In the genomic region with DNA sequence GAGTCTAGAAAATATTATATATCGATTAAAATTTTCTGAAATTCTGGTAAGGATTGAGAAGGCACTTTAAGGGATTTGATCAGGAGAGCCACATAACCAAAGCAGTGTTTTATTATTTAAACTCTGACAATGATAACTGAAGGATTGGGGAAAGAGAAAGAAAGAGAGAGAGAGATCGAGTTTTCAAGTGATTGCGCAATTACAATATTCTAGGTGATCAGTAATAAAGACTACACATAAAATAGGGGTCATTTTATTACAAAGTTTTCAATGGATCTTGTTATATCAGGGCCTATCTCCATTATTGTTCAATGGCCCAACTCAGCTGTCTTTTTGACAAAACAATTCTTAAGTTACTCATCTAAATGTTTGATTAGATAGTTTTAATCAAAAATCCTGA, we compare ENCODE assay signal across 22 cellular contexts.
DNase-seq lines count a peak whose midpoint lies in the region; ATAC-seq, FAIRE-seq and TF ChIP-seq lines count a peak whose summit lies in the region.
"Had no signal": no experiment of that assay in that cellular context is flagged by ENCODE, and none has a peak within 500 bp of the region (broad histone marks: within the 10 kb centered on the region; RNA-seq: fewer than 3 reads in every experiment).

No MANE protein-coding gene starts in this region.

- no peak overlapping the region for H2AK5ac ChIP-seq in H1 (ENCODE audit: low read depth, low read length)

- H3K79me2 ChIP-seq in HepG2 (ENCODE audit: insufficient read depth, low read length) = no peaks in the 10 kb centered on the region
- H3K79me2 ChIP-seq in H1 (ENCODE audit: control insufficient read depth in 1 of 2, insufficient read depth in 2 of 2, low read length in 2 of 2) = no peaks in the 10 kb centered on the region

- DNase-seq in HepG2 (ENCODE audit: low spot score) = no peak
- no peak for DNase-seq in right lobe of liver
- no peak for DNase-seq in H1 (ENCODE audit: low read depth in 1 of 2, low spot score in 2 of 2)
- no peak for DNase-seq in RWPE1 (ENCODE audit: low spot score)
- DNase-seq in NCI-H345 (lab: John Stamatoyannopoulos, UW) = no peak
- DNase-seq: ACHN; BE2C; C1 segment of cervical spinal cord; Caco-2; Calu3; CD4-positive, alpha-beta memory T cell; CD4-positive, CD25-positive, alpha-beta regulatory T cell; DMS79 treated with DMSO at 0.1 percent for 48 hours; GF-D8 had no signal

- no peak for TF ChIP-seq POLR2A in HepG2 (IDR thresholded peaks at IDR 0.05; ENCODE audit: insufficient read depth in 1 of 2, low read depth in 2 of 2, low read length in 2 of 2)
- no peak for TF ChIP-seq POLR2A in right lobe of liver (IDR thresholded peaks at IDR 0.05)
- no peak for TF ChIP-seq POLR2A in H1 (IDR thresholded peaks at IDR 0.05; ENCODE audit: control extremely low read depth in 1 of 2, low read depth in 2 of 2, low read length in 2 of 2)

- H2BK5ac ChIP-seq in H1 (ENCODE audit: low read depth, low read length) = no peak overlapping the region

- no peaks in the 10 kb centered on the region for H3K9me3 ChIP-seq in HepG2 (ENCODE audit: low read length)
- no peaks in the 10 kb centered on the region for H3K9me3 ChIP-seq in right lobe of liver
- H3K9me3 ChIP-seq in H1 (ENCODE audit: insufficient read depth in 2 of 2, low read depth in 1 of 2, low read length in 1 of 2) = no peaks in the 10 kb centered on the region
- H3K9me3 ChIP-seq: BE2C, BLaER1, Caco-2 had no signal

- no peak overlapping the region for H3K18ac ChIP-seq in H1 (ENCODE audit: extremely low read depth, low read length)

- H2BK120ac ChIP-seq in H1 (replicated peaks; ENCODE audit: low read depth, low read length) = no peak overlapping the region

- H3K23ac ChIP-seq in H1 (ENCODE audit: insufficient read length) = no peak overlapping the region

- no peak overlapping the region for H3K9ac ChIP-seq in HepG2 (ENCODE audit: insufficient read depth, low read depth, low read length)
- H3K9ac ChIP-seq in H1 (replicated peaks in 1 of 4; ENCODE audit: extremely low read depth in 1 of 4, low read depth in 3 of 4, low read length in 3 of 4) = no peak overlapping the region
- H3K9ac ChIP-seq: BLaER1 had no signal

- no peak overlapping the region for H4K8ac ChIP-seq in H1 (ENCODE audit: extremely low read depth, insufficient read depth, low read length)

- POLR2A ChIA-PET in HepG2 (lab: Yijun Ruan, JAX) (no interaction called here), H1 (lab: Charles Lee; ENCODE audit: partially characterized antibody) (no interaction called here), RWPE1 (lab: Yijun Ruan, JAX; ENCODE audit: low non-redundant PET) (no interaction called here)

- H4K20me1 ChIP-seq in HepG2 (ENCODE audit: insufficient read depth, low read length) (no peaks in the 10 kb centered on the region), H1 (replicated peaks in 1 of 2; ENCODE audit: control insufficient read depth in 1 of 2, insufficient read depth in 2 of 2, low read length in 2 of 2) (no peaks in the 10 kb centered on the region)
- H4K20me1 ChIP-seq: BLaER1 had no signal

- H3K27ac ChIP-seq in HepG2 (ENCODE audit: extremely low read length, insufficient read depth, low read length) (no peak overlapping the region), right lobe of liver (no peak overlapping the region), H1 (ENCODE audit: low read depth, low read length) (no peak overlapping the region), RWPE1 (no peak overlapping the region)
- H3K27ac ChIP-seq: 22Rv1, BLaER1 had no signal

- no peak overlapping the region for H3K4ac ChIP-seq in H1 (replicated peaks; ENCODE audit: insufficient read length, low read depth, low read length)

- no peak for ATAC-seq in HepG2
- ATAC-seq in right lobe of liver = no peak
- ATAC-seq: GM12878 had no signal

- no peak overlapping the region for H2BK15ac ChIP-seq in H1 (ENCODE audit: low read length)

- BruUV-seq in HepG2 (replicated peaks; lab: Mats Ljungman, UMichigan) = no TSS peak

- no peak overlapping the region for H2BK20ac ChIP-seq in H1 (ENCODE audit: low read length)

- no peaks in the 10 kb centered on the region for H3K79me1 ChIP-seq in H1 (ENCODE audit: low read depth, low read length)

- H2AFZ ChIP-seq in HepG2 (ENCODE audit: low read length) (no peak overlapping the region), H1 (ENCODE audit: low read length) (no peak overlapping the region)

- no peaks in the 10 kb centered on the region for H3K27me3 ChIP-seq in HepG2 (ENCODE audit: control insufficient read depth in 1 of 2, insufficient read depth in 2 of 2, low read length in 2 of 2)
- no peaks in the 10 kb centered on the region for H3K27me3 ChIP-seq in right lobe of liver
- no peaks in the 10 kb centered on the region for H3K27me3 ChIP-seq in H1 (replicated peaks in 1 of 4; ENCODE audit: control insufficient read depth in 3 of 4, extremely low read depth in 1 of 4, insufficient read depth in 3 of 4, low read length in 3 of 4)
- H3K27me3 ChIP-seq: BE2C, BLaER1 had no signal

- no peak for TF ChIP-seq EP300 in HepG2 (IDR thresholded peaks at IDR 0.05; ENCODE audit: low read depth in 2 of 2, low read length in 2 of 2)
- no peak for TF ChIP-seq EP300 in HepG2 (CRISPR knock-in tag; IDR thresholded peaks at IDR 0.05; ENCODE audit: borderline replicate concordance)
- TF ChIP-seq EP300 in Ishikawa (IDR thresholded peaks at IDR 0.05; ENCODE audit: borderline replicate concordance) = no peak
- TF ChIP-seq EP300 in H1 (IDR thresholded peaks at IDR 0.05; ENCODE audit: borderline replicate concordance in 1 of 2, low read depth in 2 of 2, low read length in 2 of 2) = no peak

- TF ChIP-seq CTCF in HepG2 (CRISPR knock-in tag; IDR thresholded peaks at IDR 0.05) (no peak), right lobe of liver (IDR thresholded peaks at IDR 0.05) (no peak), H1 (IDR thresholded peaks at IDR 0.05; ENCODE audit: control extremely low read depth in 1 of 3, insufficient read depth in 1 of 3, low read depth in 1 of 3, low read length in 3 of 3) (no peak), RWPE1 (conservative IDR thresholded peaks at IDR 0.05; ENCODE audit: low read depth) (no peak)

- CTCF ChIA-PET in HepG2 (lab: Yijun Ruan, JAX; ENCODE audit: low intra/inter-chr PET ratio, low total read pairs) = no interaction called here
- CTCF ChIA-PET in H1 (lab: Charles Lee; ENCODE audit: partially characterized antibody) = no interaction called here
- CTCF ChIA-PET in RWPE1 (lab: Yijun Ruan, JAX) = no interaction called here

- no peak overlapping the region for H3K4me2 ChIP-seq in HepG2 (ENCODE audit: low read depth, low read length)
- H3K4me2 ChIP-seq in H1 (ENCODE audit: insufficient read depth in 1 of 2, low read depth in 2 of 2, low read length in 2 of 2) = no peak overlapping the region
- H3K4me2 ChIP-seq: BLaER1 had no signal

- 3% methylated on average over 3 of the region's 3 CpGs for WGBS in HepG2 (ENCODE audit: low lambda C conversion rate)
- WGBS in right lobe of liver (ENCODE audit: insufficient coverage, low coverage, low lambda C conversion rate, missing lambda C conversion rate) = 55% methylated on average over 3 of the region's 3 CpGs
- WGBS in H1 (ENCODE audit: extremely low coverage in 1 of 2, insufficient coverage in 1 of 2, insufficient read length in 1 of 2, insufficient replicate concordance in 2 of 2, low coverage in 1 of 2, low lambda C conversion rate in 2 of 2, missing lambda C conversion rate in 1 of 2), 2 experiments = 85% methylated on average over 3 of the region's 3 CpGs; no CpG with 5 or more reads in 1 of the 2 experiments

- H2BK12ac ChIP-seq in H1 (ENCODE audit: low read depth, low read length) = no peak overlapping the region

- H3K4me3 ChIP-seq in HepG2 (replicated peaks in 1 of 3; ENCODE audit: insufficient read depth in 1 of 3, low read depth in 2 of 3, low read length in 3 of 3) = no peak overlapping the region
- H3K4me3 ChIP-seq in right lobe of liver = no peak overlapping the region
- H3K4me3 ChIP-seq in H1 (ENCODE audit: extremely low read depth in 1 of 4, insufficient read depth in 2 of 4, low read depth in 3 of 4, low read length in 4 of 4) = no peak overlapping the region
- H3K4me3 ChIP-seq: BLaER1, GM12878 had no signal

- TF ChIP-seq RAD21 in HepG2 (CRISPR knock-in tag; IDR thresholded peaks at IDR 0.05) (no peak), Ishikawa (IDR thresholded peaks at IDR 0.05; ENCODE audit: low read depth) (no peak), H1 (IDR thresholded peaks at IDR 0.05 in 1 of 2, conservative IDR thresholded peaks at IDR 0.05 in 1 of 2; ENCODE audit: low read depth in 2 of 2, low read length in 2 of 2) (no peak)

- no peaks in the 10 kb centered on the region for H3K23me2 ChIP-seq in H1 (ENCODE audit: low read depth, low read length)

- H3K36me3 ChIP-seq in HepG2 (replicated peaks in 1 of 2; ENCODE audit: control insufficient read depth in 1 of 2, insufficient read depth in 2 of 2, low read length in 2 of 2) = no peaks in the 10 kb centered on the region
- no peaks in the 10 kb centered on the region for H3K36me3 ChIP-seq in right lobe of liver
- no peaks in the 10 kb centered on the region for H3K36me3 ChIP-seq in H1 (ENCODE audit: control insufficient read depth in 2 of 4, insufficient read depth in 4 of 4, low read length in 3 of 4)
- H3K36me3 ChIP-seq: BE2C, BLaER1 had no signal

- intact Hi-C loops in HepG2 (cut with micrococcal nuclease; ENCODE audit: unreplicated experiment) (no loop called here), right lobe of liver (cut with DNase I) (no loop called here)

- no peak overlapping the region for H3K56ac ChIP-seq in H1 (replicated peaks; ENCODE audit: insufficient read length, low read depth, low read length)

- no peak overlapping the region for H4K91ac ChIP-seq in H1 (replicated peaks; ENCODE audit: insufficient read length, low read length)

- in situ Hi-C loops in HepG2 (cut with HindIII; ENCODE audit: extremely low pct_ligation_motif_present, low pct_unique_long_range_greater_than_20kb) = no loop called here

- H4K5ac ChIP-seq in H1 (ENCODE audit: insufficient read length, low read depth, low read length) = no peak overlapping the region

- H3K4me1 ChIP-seq in HepG2 (ENCODE audit: insufficient read depth, low read length) (no peaks in the 10 kb centered on the region), right lobe of liver (no peaks in the 10 kb centered on the region), H1 (replicated peaks in 1 of 4; ENCODE audit: control insufficient read depth in 3 of 4, insufficient read depth in 4 of 4, low read length in 3 of 4) (no peaks in the 10 kb centered on the region)
- H3K4me1 ChIP-seq: BE2C, BLaER1, Caco-2 had no signal

- no peak for FAIRE-seq in HepG2 (lab: Jason Lieb, UNC)
- FAIRE-seq in H1 (lab: Jason Lieb, UNC) = no peak
- FAIRE-seq: D721Med, G401.6, GM12878, GM12892, GM18507 had no signal

- no peak overlapping the region for H3K14ac ChIP-seq in H1 (ENCODE audit: insufficient read length)

TF ChIP-seq in HepG2, 621 proteins besides CTCF, POLR2A, EP300 and RAD21 (continues in another document):
- 0 out of 2 replicates have a peak, but pooled peaks have one; percentile 20 for TF ChIP-seq CEBPG (CRISPR knock-in tag; IDR thresholded peaks at IDR 0.05)

TF ChIP-seq in H1, 55 proteins besides CTCF, POLR2A, EP300 and RAD21:
- TF ChIP-seq YY1 (IDR thresholded peaks at IDR 0.05; ENCODE audit: low read depth, low read length) (no peak), CEBPB (IDR thresholded peaks at IDR 0.05; ENCODE audit: low read depth, low read length) (peak; percentile 99)

Comparison
In these comparisons a context has a peak if more than half of its experiments do, and no peak if none do; other contexts are left out.
1. Of the 41 proteins assayed by ChIP-seq in both HepG2 and H1: peak only in HepG2: none; only in H1: none; in both: CEBPB; in neither: 40.